2 cellular contexts compared by ENCODE assay signal in the genomic region with DNA sequence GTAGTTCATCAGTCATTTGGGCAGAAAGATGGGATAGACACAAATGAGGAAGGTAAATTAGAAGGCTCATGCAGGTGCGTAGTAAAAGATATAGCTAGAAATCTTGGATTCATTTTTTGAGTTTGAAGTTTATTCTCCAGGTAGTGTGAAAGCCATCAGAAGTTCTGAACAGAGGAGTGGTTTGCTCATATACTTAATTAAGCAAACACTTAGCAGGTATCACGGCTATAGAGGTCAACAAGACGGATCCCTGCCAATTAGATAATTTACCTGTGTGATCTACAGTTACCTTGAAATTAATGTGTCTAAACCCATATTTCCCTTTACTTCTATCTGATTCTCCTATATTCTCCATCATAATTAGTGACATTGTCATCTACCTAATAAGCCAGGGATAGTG.
TF ChIP-seq lines count a peak whose summit lies in the region.

No MANE protein-coding gene starts in this region.

TF ChIP-seq in SK-N-SH, 30 proteins besides CTCF, POLR2A, EP300 and RAD21:
- TF ChIP-seq GATA2 (CRISPR knock-in tag; IDR thresholded peaks at IDR 0.05) (no peak), TEAD4 (IDR thresholded peaks at IDR 0.05; ENCODE audit: borderline replicate concordance, insufficient read depth) (no peak), RCOR1 (IDR thresholded peaks at IDR 0.05; ENCODE audit: low read length) (no peak), RFX5 (IDR thresholded peaks at IDR 0.05; ENCODE audit: low read length) (no peak), MXI1 (IDR thresholded peaks at IDR 0.05; ENCODE audit: low read depth, low read length) (no peak)
- TF ChIP-seq, protein P1, sequence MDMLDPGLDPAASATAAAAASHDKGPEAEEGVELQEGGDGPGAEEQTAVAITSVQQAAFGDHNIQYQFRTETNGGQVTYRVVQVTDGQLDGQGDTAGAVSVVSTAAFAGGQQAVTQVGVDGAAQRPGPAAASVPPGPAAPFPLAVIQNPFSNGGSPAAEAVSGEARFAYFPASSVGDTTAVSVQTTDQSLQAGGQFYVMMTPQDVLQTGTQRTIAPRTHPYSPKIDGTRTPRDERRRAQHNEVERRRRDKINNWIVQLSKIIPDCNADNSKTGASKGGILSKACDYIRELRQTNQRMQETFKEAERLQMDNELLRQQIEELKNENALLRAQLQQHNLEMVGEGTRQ (IDR thresholded peaks at IDR 0.05; ENCODE audit: borderline replicate concordance, low read depth, low read length) = no peak
- TF ChIP-seq, protein P2, sequence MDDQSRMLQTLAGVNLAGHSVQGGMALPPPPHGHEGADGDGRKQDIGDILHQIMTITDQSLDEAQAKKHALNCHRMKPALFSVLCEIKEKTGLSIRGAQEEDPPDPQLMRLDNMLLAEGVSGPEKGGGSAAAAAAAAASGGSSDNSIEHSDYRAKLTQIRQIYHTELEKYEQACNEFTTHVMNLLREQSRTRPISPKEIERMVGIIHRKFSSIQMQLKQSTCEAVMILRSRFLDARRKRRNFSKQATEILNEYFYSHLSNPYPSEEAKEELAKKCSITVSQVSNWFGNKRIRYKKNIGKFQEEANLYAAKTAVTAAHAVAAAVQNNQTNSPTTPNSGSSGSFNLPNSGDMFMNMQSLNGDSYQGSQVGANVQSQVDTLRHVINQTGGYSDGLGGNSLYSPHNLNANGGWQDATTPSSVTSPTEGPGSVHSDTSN (IDR thresholded peaks at IDR 0.05) = no peak

TF ChIP-seq in SK-N-SH treated with all-trans-retinoic acid at 6 μM for 48 hours, 23 proteins besides CTCF, POLR2A, EP300 and RAD21:
- TF ChIP-seq OSR1 (CRISPR knock-in tag; IDR thresholded peaks at IDR 0.05) (no peak), ISL1 (CRISPR knock-in tag; IDR thresholded peaks at IDR 0.05) (no peak), ESRRG (CRISPR knock-in tag; IDR thresholded peaks at IDR 0.05) (no peak), SNAI2 (CRISPR knock-in tag; IDR thresholded peaks at IDR 0.05) (no peak), BACH2 (CRISPR knock-in tag; IDR thresholded peaks at IDR 0.05; ENCODE audit: borderline replicate concordance) (no peak), CSDC2 (CRISPR knock-in tag; IDR thresholded peaks at IDR 0.05) (no peak), TCF4 (CRISPR knock-in tag; IDR thresholded peaks at IDR 0.05; ENCODE audit: borderline replicate concordance) (no peak)
